In the genomic region with DNA sequence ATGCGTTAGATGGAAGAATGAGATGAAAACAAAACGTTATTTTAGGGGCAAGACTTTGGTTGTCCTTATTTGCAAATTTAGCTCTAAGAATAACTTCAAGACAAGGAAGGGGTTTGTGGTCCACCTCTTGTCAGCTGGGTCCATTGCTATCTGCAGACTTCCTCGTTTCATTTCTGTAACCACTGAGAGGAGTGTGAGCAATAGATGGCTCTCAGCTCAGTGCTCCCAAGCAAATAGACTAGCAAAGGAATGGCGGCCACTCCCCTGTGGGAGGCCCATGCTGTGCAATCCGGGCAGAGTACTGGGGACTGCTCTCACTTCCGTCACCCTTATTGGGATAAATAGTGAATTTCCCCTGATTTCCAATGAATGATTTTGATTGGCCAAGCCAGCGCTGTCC, we compare ENCODE assay signal across 10 cellular contexts.
DNase-seq lines count a peak whose midpoint lies in the region; ATAC-seq and TF ChIP-seq lines count a peak whose summit lies in the region.
"Had no signal": no experiment of that assay in that cellular context is flagged by ENCODE, and none has a peak within 500 bp of the region (broad histone marks: within the 10 kb centered on the region; RNA-seq: fewer than 3 reads in every experiment).

No MANE protein-coding gene starts in this region.

- peaks cover 6% of the 10 kb centered on the region for H3K4me1 ChIP-seq in mucosa of descending colon (ENCODE audit: low read depth)

- in situ Hi-C loops in GM18951 (cut with MboI; ENCODE audit: low sequenced_read_pairs, unreplicated experiment): no loop called here

- peak; percentile 38 for TF ChIP-seq POLR2A in GM18951 (IDR thresholded peaks at IDR 0.05; ENCODE audit: extremely low read depth, insufficient read depth, insufficient read length)

- DNase-seq in mucosa of descending colon (no peak), SKM-1 treated with dmso at 0.1 percent for 144 hours (lab: John Stamatoyannopoulos, UW; ENCODE audit: unreplicated experiment) (no peak), NCI-H1092 treated with DMSO at 0.1 percent for 48 hours (lab: John Stamatoyannopoulos, UW) (no peak), NCI-H1930 (lab: John Stamatoyannopoulos, UW) (no peak), NCI-H345 treated with DMSO at 0.1 percent for 48 hours (lab: John Stamatoyannopoulos, UW; ENCODE audit: unreplicated experiment) (no peak)
- DNase-seq: nucleus accumbens had no signal

- ATAC-seq in HG02571 (IDR thresholded peaks at IDR 0.05; ENCODE audit: unreplicated experiment) (peak; percentile 47), HG03520 (IDR thresholded peaks at IDR 0.05; ENCODE audit: unreplicated experiment) (peak; percentile 30), mucosa of descending colon (peak; percentile 59)

- TF ChIP-seq CTCF in mucosa of descending colon (IDR thresholded peaks at IDR 0.05): no peak

- no peak overlapping the region for H3K4me3 ChIP-seq in mucosa of descending colon
- H3K4me3 ChIP-seq: SK-N-MC had no signal

- no peaks in the 10 kb centered on the region for H3K36me3 ChIP-seq in mucosa of descending colon (ENCODE audit: low read depth)

- no peaks in the 10 kb centered on the region for H3K9me3 ChIP-seq in mucosa of descending colon

- intact Hi-C loops in mucosa of descending colon (cut with DNase I, micrococcal nuclease): no loop called here
